In the genomic region with DNA sequence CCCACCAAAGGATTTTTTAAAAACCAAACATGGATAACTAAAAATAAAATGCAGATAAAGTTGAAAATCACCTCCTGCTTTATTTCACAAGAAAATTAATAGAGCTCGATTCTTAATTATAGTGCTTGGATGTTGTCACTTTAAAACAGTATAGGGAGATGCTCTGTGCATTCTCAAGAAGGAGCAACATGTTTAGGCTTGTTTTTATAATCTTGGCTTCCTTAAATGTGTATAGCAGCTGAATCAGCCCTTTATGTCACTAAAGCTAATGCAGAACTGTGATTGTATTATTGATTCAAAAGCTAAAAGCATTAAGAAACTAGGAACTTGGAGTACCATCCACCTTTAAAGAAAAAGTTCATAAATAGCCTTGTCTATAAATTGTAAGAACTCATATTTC, we compare ENCODE assay signal across 31 cellular contexts. TPM values are rescaled to one million over a fixed set of nuclear protein-coding genes. Genes with fewer than 3 reads are reported as not detected.
"Had no signal": no experiment of that assay in that cellular context is flagged by ENCODE, and none has a peak within 500 bp of the region (broad histone marks: within the 10 kb centered on the region; RNA-seq: fewer than 3 reads in every experiment).

No MANE protein-coding gene starts in this region.

- H3K4me2 ChIP-seq: smooth muscle cell had no signal

- H3K27ac Mint-ChIP-seq: activated B cell treated with CpG ODN at 0.5 μM for 24 hours; activated naive CD8-positive, alpha-beta T cell; activated T-cell treated with anti-CD3 and anti-CD28 coated beads, Interleukin-2, amount 50 U/mL, for 72 hours; nephron progenitor cell; stimulated activated memory B cell treated with anti-CD40 and anti-IgM and Interleukin-4, amounts not matched to agents 10 μg/mL and 1 μg/mL and 100 μg/mL, for 72 hours; stimulated activated naive CD8-positive, alpha-beta T cell treated with anti-CD3 and anti-CD28 coated beads, Interleukin-15, amount 100 ng/mL, for 72 hours; type B pancreatic cell had no signal

- H3K9me3 Mint-ChIP-seq: activated B cell treated with CpG ODN at 0.5 μM for 24 hours; activated T-cell treated with anti-CD3 and anti-CD28 coated beads, Interleukin-2, amount 50 U/mL, for 72 hours; nephron progenitor cell; stimulated activated memory B cell treated with anti-CD40 and anti-IgM and Interleukin-4, amounts not matched to agents 10 μg/mL and 1 μg/mL and 100 μg/mL, for 72 hours; stimulated activated naive CD8-positive, alpha-beta T cell treated with anti-CD3 and anti-CD28 coated beads, Interleukin-15, amount 100 ng/mL, for 72 hours; type B pancreatic cell had no signal

- H3K4me1 ChIP-seq: prostate gland had no signal

- H3K36me3 ChIP-seq: cardiac muscle cell, gastrocnemius medialis, left ventricle myocardium inferior, pancreas, prostate gland, uterus had no signal

- H3K27me3 Mint-ChIP-seq: activated B cell treated with CpG ODN at 0.5 μM for 24 hours; activated naive CD8-positive, alpha-beta T cell; stimulated activated memory B cell treated with anti-CD40 and anti-IgM and Interleukin-4, amounts not matched to agents 10 μg/mL and 1 μg/mL and 100 μg/mL, for 72 hours; stimulated activated naive CD8-positive, alpha-beta T cell treated with anti-CD3 and anti-CD28 coated beads, Interleukin-15, amount 100 ng/mL, for 72 hours; type B pancreatic cell had no signal

- H3K36me3 Mint-ChIP-seq: activated naive CD8-positive, alpha-beta T cell; type B pancreatic cell had no signal

- H3K27me3 ChIP-seq: cardiac muscle cell, dorsolateral prefrontal cortex, gastrocnemius medialis, pancreas, uterus had no signal

- H3K4me3 ChIP-seq: cardiac muscle cell, coronary artery, dorsolateral prefrontal cortex, gastrocnemius medialis, left ventricle myocardium inferior, pancreas, prostate gland, smooth muscle cell, uterus had no signal

- DNase-seq: activated B cell treated with CpG ODN at 0.5 μM for 24 hours; activated CD4-positive, alpha-beta T cell treated with anti-CD3 and anti-CD28 coated beads, Interleukin-2, amount 50 U/mL, for 4 hours; activated naive CD4-positive, alpha-beta T cell; activated T-cell treated with anti-CD3 and anti-CD28 coated beads for 4 hours; activated T-cell treated with anti-CD3 and anti-CD28 coated beads, Interleukin-2, amount 50 U/mL, for 72 hours; anterior cingulate cortex; cerebellar nuclear complex; dorsolateral prefrontal cortex; effector memory CD4-positive, alpha-beta T cell; gastrocnemius medialis; glutamatergic neuron; left ventricle myocardium inferior; nephron progenitor cell; pancreas; retina; stimulated activated CD4-positive, alpha-beta T cell treated with anti-CD3 and anti-CD28 coated beads, Interleukin-1b, Interleukin-23, amount 100 ng/mL, for 48 hours; stimulated activated CD4-positive, alpha-beta T cell treated with anti-CD3 and anti-CD28 coated beads, Interleukin-4, amount 100 ng/mL, for 4 hours; stimulated activated CD8-positive, alpha-beta memory T cell treated with anti-CD3 and anti-CD28 coated beads, Interleukin-4, amount 100 ng/mL, for 48 hours; stimulated activated naive CD8-positive, alpha-beta T cell treated with anti-CD3 and anti-CD28 coated beads, Interleukin-15, amount 100 ng/mL, for 72 hours; substantia nigra; uterus had no signal

- H3K27ac ChIP-seq: cardiac muscle cell, coronary artery, gastrocnemius medialis, left ventricle myocardium inferior, pancreas, prostate gland, uterus had no signal

- H3K4me3 Mint-ChIP-seq: activated B cell treated with CpG ODN at 0.5 μM for 24 hours; activated naive CD8-positive, alpha-beta T cell; activated T-cell treated with anti-CD3 and anti-CD28 coated beads, Interleukin-2, amount 50 U/mL, for 72 hours; nephron progenitor cell; stimulated activated memory B cell treated with anti-CD40 and anti-IgM and Interleukin-4, amounts not matched to agents 10 μg/mL and 1 μg/mL and 100 μg/mL, for 72 hours; stimulated activated naive CD8-positive, alpha-beta T cell treated with anti-CD3 and anti-CD28 coated beads, Interleukin-15, amount 100 ng/mL, for 72 hours; type B pancreatic cell had no signal

- H3K9me3 ChIP-seq: gastrocnemius medialis, left ventricle myocardium inferior, pancreas, prostate gland, uterus had no signal

- FAIRE-seq: islet of Langerhans, pancreas had no signal

RNA-seq across cellular contexts. Expression of a gene that starts 35.0 kb away (rescaled TPM):
- total RNA-seq: cardiac muscle cell; lung microvascular endothelial cell; smooth muscle cell; T-helper 2 cell treated with Interferon-gamma antibody and Interleukin-4, amounts not matched to agents 100 ng/mL and 5 ng/mL, for 36 hours had no signal
- polyA plus RNA-seq: cardiac muscle cell, smooth muscle cell had no signal
